Comparison of ENCODE assay signal across 9 cellular contexts in the genomic region with DNA sequence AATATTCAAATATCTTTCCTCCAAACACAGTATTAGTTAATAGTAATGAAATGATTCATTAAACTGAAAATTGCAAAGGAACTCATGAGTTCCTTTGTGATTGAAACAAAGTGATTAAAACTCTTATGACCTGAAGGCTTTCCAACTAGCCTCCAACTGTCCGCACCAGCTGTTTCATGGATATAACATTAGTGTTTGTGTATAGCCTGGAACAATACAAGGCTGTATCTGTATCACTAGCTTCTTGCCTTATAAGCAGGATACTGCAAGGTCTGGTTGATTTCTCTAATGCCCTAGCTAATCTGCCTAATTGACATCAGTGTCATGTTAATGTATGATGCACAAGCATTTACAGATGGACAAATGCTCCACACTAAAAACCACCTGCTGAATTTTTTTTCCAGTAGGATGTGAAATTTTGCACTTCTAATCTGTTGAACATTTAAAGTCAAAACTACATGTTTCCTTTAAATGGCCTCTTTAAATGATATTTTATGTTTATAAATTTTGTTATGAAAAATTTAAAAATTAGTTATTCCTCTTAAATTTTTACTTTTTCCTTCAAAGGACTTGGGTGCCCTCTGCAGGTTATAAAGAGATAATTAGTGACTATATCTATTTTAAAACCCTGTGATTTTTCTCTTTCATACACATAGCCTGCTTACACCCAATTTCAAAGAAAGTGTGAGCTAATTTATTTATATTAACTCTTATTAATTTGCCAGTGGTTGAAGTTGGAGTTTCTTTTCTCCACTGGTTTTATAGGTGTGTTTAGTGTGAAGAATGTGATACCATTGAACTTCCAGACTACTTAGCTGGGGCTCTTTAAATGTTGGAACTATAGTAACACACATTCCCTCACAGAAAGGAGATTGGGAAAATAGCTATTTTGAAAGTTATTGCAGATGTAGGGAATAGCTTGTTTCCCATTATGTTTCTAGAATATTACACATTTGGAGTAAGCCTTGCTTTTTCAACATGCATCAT. TPM values are rescaled to one million over a fixed set of nuclear protein-coding genes. Genes with fewer than 3 reads are reported as not detected.
DNase-seq lines count a peak whose midpoint lies in the region; ATAC-seq and TF ChIP-seq lines count a peak whose summit lies in the region.
"Had no signal": no experiment of that assay in that cellular context is flagged by ENCODE, and none has a peak within 500 bp of the region (broad histone marks: within the 10 kb centered on the region; RNA-seq: fewer than 3 reads in every experiment).

No MANE protein-coding gene starts in this region.

- no peaks in the 10 kb centered on the region for H3K4me1 Mint-ChIP-seq in type B pancreatic cell (ENCODE audit: unreplicated experiment)
- no peaks in the 10 kb centered on the region for H3K4me1 Mint-ChIP-seq in CD8-positive, alpha-beta memory T cell
- H3K4me1 Mint-ChIP-seq: IgD-negative memory B cell had no signal

- CTCF ChIA-PET in CD8-positive, alpha-beta memory T cell (lab: Charles Lee): interaction anchor here (1.7 kb wide), 1 partner anchor 803 kb away, joined by 4 read pairs; no protein-coding TSS in a partner anchor

- WGBS in right cardiac atrium: 94% methylated on average over 1 of the region's 1 CpG

- H3K4me1 ChIP-seq in left ventricle myocardium inferior (peaks cover 6% of the 10 kb centered on the region), right cardiac atrium (ENCODE audit: control insufficient read depth, insufficient read depth, low read length) (peaks cover 1% of the 10 kb centered on the region), RWPE2 (ENCODE audit: insufficient read depth, poor library complexity, severe bottlenecking) (no peaks in the 10 kb centered on the region), fibroblast of lung (ENCODE audit: control insufficient read depth, extremely low read depth, insufficient read depth, low read length) (no peaks in the 10 kb centered on the region)
- no peaks in the 10 kb centered on the region for H3K4me1 ChIP-seq in CD8-positive, alpha-beta memory T cell (ENCODE audit: insufficient read depth, low read length)

- no peaks in the 10 kb centered on the region for H4K20me1 ChIP-seq in fibroblast of lung (ENCODE audit: control insufficient read depth, extremely low read depth, insufficient read depth, low read length)

- H3K27ac Mint-ChIP-seq in type B pancreatic cell: no peak overlapping the region
- H3K27ac Mint-ChIP-seq in CD8-positive, alpha-beta memory T cell: no peak overlapping the region
- H3K27ac Mint-ChIP-seq: IgD-negative memory B cell had no signal

- H3K79me2 ChIP-seq in fibroblast of lung (ENCODE audit: control insufficient read depth, insufficient read depth, low read length): no peaks in the 10 kb centered on the region

- no peak for DNase-seq in left ventricle myocardium inferior
- no peak for DNase-seq in right cardiac atrium
- no peak for DNase-seq in RWPE2 (ENCODE audit: low spot score)
- peak; percentile 20 to 54 for DNase-seq in fibroblast of lung (ENCODE audit: low read depth in 2 of 2)
- DNase-seq in type B pancreatic cell (ENCODE audit: extremely low spot score, unreplicated experiment): no peak
- DNase-seq in hypothalamus (lab: John Stamatoyannopoulos, UW): no peak
- no peak for DNase-seq in CD8-positive, alpha-beta memory T cell

- no peak overlapping the region for H3K4me3 Mint-ChIP-seq in type B pancreatic cell
- H3K4me3 Mint-ChIP-seq in CD8-positive, alpha-beta memory T cell: no peak overlapping the region
- H3K4me3 Mint-ChIP-seq: IgD-negative memory B cell had no signal

- H3K36me3 ChIP-seq in left ventricle myocardium inferior (peaks cover 34% of the 10 kb centered on the region), RWPE2 (ENCODE audit: low read depth) (peaks cover 19% of the 10 kb centered on the region), fibroblast of lung (ENCODE audit: control insufficient read depth, insufficient read depth, low read length) (no peaks in the 10 kb centered on the region)
- no peaks in the 10 kb centered on the region for H3K36me3 ChIP-seq in CD8-positive, alpha-beta memory T cell (ENCODE audit: insufficient read depth, low read length)

- H3K4me2 ChIP-seq in fibroblast of lung (ENCODE audit: extremely low read depth, insufficient read depth, low read length): no peak overlapping the region

- H3K27ac ChIP-seq in left ventricle myocardium inferior (replicated peaks) (no peak overlapping the region), right cardiac atrium (ENCODE audit: low read length) (no peak overlapping the region), RWPE2 (ENCODE audit: poor library complexity, severe bottlenecking) (no peak overlapping the region), fibroblast of lung (ENCODE audit: insufficient read depth, low read length) (no peak overlapping the region)
- H3K27ac ChIP-seq in CD8-positive, alpha-beta memory T cell (ENCODE audit: low read depth, low read length): no peak overlapping the region

- POLR2A ChIA-PET in CD8-positive, alpha-beta memory T cell (lab: Charles Lee): no interaction called here

- intact Hi-C loops in left ventricle myocardium inferior (cut with micrococcal nuclease): no loop called here
- intact Hi-C loops in right cardiac atrium (cut with DNase I): no loop called here

- peak; percentile 41 for TF ChIP-seq CTCF in left ventricle myocardium inferior (IDR thresholded peaks at IDR 0.05; ENCODE audit: borderline replicate concordance)
- peak; percentile 85 for TF ChIP-seq CTCF in RWPE2 (IDR thresholded peaks at IDR 0.05; ENCODE audit: poor library complexity, severe bottlenecking)
- TF ChIP-seq CTCF in fibroblast of lung (conservative IDR thresholded peaks at IDR 0.05 in 1 of 2, IDR thresholded peaks at IDR 0.05 in 1 of 2; ENCODE audit: low read depth in 1 of 2, low read length in 2 of 2): peak in 1 of 2 donors; percentile 21
- peak; percentile 70 for TF ChIP-seq CTCF in type B pancreatic cell (conservative IDR thresholded peaks at IDR 0.05)

- H3K9ac ChIP-seq in fibroblast of lung (ENCODE audit: insufficient read depth, low read length): no peak overlapping the region

- no peak for ATAC-seq in right cardiac atrium
- ATAC-seq in RWPE2 (ENCODE audit: low read depth): no peak
- ATAC-seq in HG03175 (IDR thresholded peaks at IDR 0.05; ENCODE audit: unreplicated experiment): no peak

- H3K36me3 Mint-ChIP-seq in type B pancreatic cell: peaks cover 3% of the 10 kb centered on the region
- peaks cover 0 to 32% (median under 1%) of the 10 kb centered on the region in 3 donors for H3K36me3 Mint-ChIP-seq in CD8-positive, alpha-beta memory T cell
- H3K36me3 Mint-ChIP-seq: IgD-negative memory B cell had no signal

- H3K27me3 ChIP-seq in left ventricle myocardium inferior (ENCODE audit: low read depth): no peaks in the 10 kb centered on the region
- no peaks in the 10 kb centered on the region for H3K27me3 ChIP-seq in right cardiac atrium (ENCODE audit: control insufficient read depth, insufficient read depth)
- H3K27me3 ChIP-seq in RWPE2 (ENCODE audit: insufficient read depth, poor library complexity, severe bottlenecking): no peaks in the 10 kb centered on the region
- no peaks in the 10 kb centered on the region for H3K27me3 ChIP-seq in fibroblast of lung (ENCODE audit: control insufficient read depth, insufficient read depth, low read length)
- H3K27me3 ChIP-seq in CD8-positive, alpha-beta memory T cell (ENCODE audit: insufficient read depth, low read length, poor library complexity, severe bottlenecking): no peaks in the 10 kb centered on the region

- H3K4me3 ChIP-seq in left ventricle myocardium inferior: no peak overlapping the region
- no peak overlapping the region for H3K4me3 ChIP-seq in right cardiac atrium (ENCODE audit: low read length)
- H3K4me3 ChIP-seq in RWPE2 (ENCODE audit: severe bottlenecking): no peak overlapping the region
- H3K4me3 ChIP-seq in fibroblast of lung (replicated peaks in 1 of 4; ENCODE audit: control extremely low read depth in 1 of 4, insufficient read depth in 1 of 4, low read depth in 3 of 4, low read length in 4 of 4): no peak overlapping the region
- H3K4me3 ChIP-seq in CD8-positive, alpha-beta memory T cell (ENCODE audit: low read length): no peak overlapping the region

- H3K9me3 Mint-ChIP-seq in type B pancreatic cell: no peaks in the 10 kb centered on the region
- no peaks in the 10 kb centered on the region for H3K9me3 Mint-ChIP-seq in CD8-positive, alpha-beta memory T cell
- H3K9me3 Mint-ChIP-seq: IgD-negative memory B cell had no signal

- H3K9me3 ChIP-seq in left ventricle myocardium inferior (replicated peaks) (no peaks in the 10 kb centered on the region), right cardiac atrium (ENCODE audit: control insufficient read depth, low read length) (no peaks in the 10 kb centered on the region), RWPE2 (ENCODE audit: severe bottlenecking) (no peaks in the 10 kb centered on the region), fibroblast of lung (ENCODE audit: control insufficient read depth, insufficient read depth, low read depth, low read length) (no peaks in the 10 kb centered on the region)
- H3K9me3 ChIP-seq in CD8-positive, alpha-beta memory T cell (ENCODE audit: low read length): no peaks in the 10 kb centered on the region

- H3K27me3 Mint-ChIP-seq in type B pancreatic cell: no peaks in the 10 kb centered on the region
- no peaks in the 10 kb centered on the region for H3K27me3 Mint-ChIP-seq in CD8-positive, alpha-beta memory T cell
- H3K27me3 Mint-ChIP-seq: IgD-negative memory B cell had no signal

- no peak overlapping the region for H2AFZ ChIP-seq in fibroblast of lung (ENCODE audit: low read length)

RNA-seq across cellular contexts. Expression of a gene that starts 25.4 kb away (rescaled TPM):
- total RNA-seq in left ventricle myocardium inferior: 49.1 TPM
- total RNA-seq in right cardiac atrium: 10 to 100 TPM; 40.8 to 58.7 (median 52.7) TPM
- 16.0 TPM for polyA plus RNA-seq in right cardiac atrium
- 13.9 and 15.2 TPM in 2 replicates for total RNA-seq in fibroblast of lung
- 28.8 and 40.2 TPM in 2 replicates for polyA plus RNA-seq in fibroblast of lung
- 16.4 and 21.5 TPM in 2 replicates for polyA plus RNA-seq in fibroblast of lung (2012)
- polyA minus RNA-seq in fibroblast of lung (ENCODE audit: low replicate concordance): 20.9 and 23.9 TPM in 2 replicates
- total RNA-seq in type B pancreatic cell (ENCODE audit: low replicate concordance): 40.6 and 55.8 TPM in 2 replicates
- 10 to 100 TPM; 40.9 to 44.2 TPM for total RNA-seq in CD8-positive, alpha-beta memory T cell
- 42.4 TPM for polyA plus RNA-seq in CD8-positive, alpha-beta memory T cell

RNA-seq across cellular contexts. Expression of a gene that starts 25.4 kb away (rescaled TPM):
- 57.0 TPM for total RNA-seq in left ventricle myocardium inferior
- 10 to 100 TPM; 52.7 to 66.5 (median 56.9) TPM for total RNA-seq in right cardiac atrium
- 11.3 TPM for polyA plus RNA-seq in right cardiac atrium
- 34.4 and 38.0 TPM in 2 replicates for total RNA-seq in fibroblast of lung
- polyA plus RNA-seq in fibroblast of lung: 60.0 and 84.0 TPM in 2 replicates
- polyA plus RNA-seq in fibroblast of lung (2012): 40.7 and 56.5 TPM in 2 replicates
- polyA minus RNA-seq in fibroblast of lung (ENCODE audit: low replicate concordance): 5.3 and 8.8 TPM in 2 replicates
- total RNA-seq in type B pancreatic cell (ENCODE audit: low replicate concordance): 59.5 and 63.6 TPM in 2 replicates
- total RNA-seq in CD8-positive, alpha-beta memory T cell: 10 to 100 TPM; 84.9 to 89.9 TPM
- 52.8 TPM for polyA plus RNA-seq in CD8-positive, alpha-beta memory T cell

Comparison
In these comparisons a context has a peak if more than half of its experiments do, and no peak if none do; other contexts are left out.
1. DNase-seq: peak in fibroblast of lung (2 of 2); none in left ventricle myocardium inferior (single experiment), right cardiac atrium (0 of 3), RWPE2 (single experiment), type B pancreatic cell (single experiment), hypothalamus (0 of 51) and CD8-positive, alpha-beta memory T cell (0 of 5).